ENCODE assay signal across 8 cellular contexts in genomic region chr2:39123436-39123999, GRCh38. TPM values are rescaled to one million over a fixed set of nuclear protein-coding genes. Genes with fewer than 3 reads are reported as not detected.
DNase-seq lines count a peak whose midpoint lies in the region; ATAC-seq and TF ChIP-seq lines count a peak whose summit lies in the region.

No MANE protein-coding gene starts in this region.

- peak overlapping the region; percentile 99 for H2AFZ ChIP-seq in mammary epithelial cell (ENCODE audit: low read depth, low read length)

- no peaks in the 10 kb centered on the region for H3K36me3 Mint-ChIP-seq in mesothelial cell of epicardium

- H3K27ac ChIP-seq in heart left ventricle = peak overlapping the region; percentile 81 to 96 (median 92)
- peak overlapping the region; percentile 93 for H3K27ac ChIP-seq in mammary epithelial cell (ENCODE audit: insufficient read depth, low read depth, low read length)
- peak overlapping the region; percentile 92 to 93 for H3K27ac ChIP-seq in uterus

- H3K4me3 Mint-ChIP-seq in mesothelial cell of epicardium = peak overlapping the region; percentile 87

- H4K20me1 ChIP-seq in mammary epithelial cell (ENCODE audit: insufficient read depth, low read length) = no peaks in the 10 kb centered on the region

- WGBS in heart left ventricle, 4 donors = 62 to 71% (median 66%) methylated on average over 24 to 25 of the region's 25 CpGs
- WGBS in mammary epithelial cell (ENCODE audit: low coverage, missing lambda C conversion rate) = 59% methylated on average over 16 of the region's 25 CpGs

- TF ChIP-seq CTCF in heart left ventricle (IDR thresholded peaks at IDR 0.05) = no peak
- TF ChIP-seq CTCF in mammary epithelial cell (conservative IDR thresholded peaks at IDR 0.05 in 1 of 2, IDR thresholded peaks at IDR 0.05 in 1 of 2; ENCODE audit: extremely low read depth in 1 of 2, insufficient read depth in 1 of 2, low read depth in 1 of 2, low read length in 2 of 2) = no peak
- no peak for TF ChIP-seq CTCF in mesothelial cell of epicardium (IDR thresholded peaks at IDR 0.05; ENCODE audit: unreplicated experiment)
- no peak for TF ChIP-seq CTCF in uterus (IDR thresholded peaks at IDR 0.05)

- TF ChIP-seq POLR2A in heart left ventricle (IDR thresholded peaks at IDR 0.05) = no peak
- no peak for TF ChIP-seq POLR2A in uterus (IDR thresholded peaks at IDR 0.05)

- H3K79me2 ChIP-seq in mammary epithelial cell (ENCODE audit: insufficient read depth, low read length) = peaks cover 31% of the 10 kb centered on the region

- H3K9me3 ChIP-seq in heart left ventricle (no peaks in the 10 kb centered on the region), mammary epithelial cell (replicated peaks; ENCODE audit: insufficient read depth, low read length) (no peaks in the 10 kb centered on the region), uterus (no peaks in the 10 kb centered on the region)

- intact Hi-C loops in heart left ventricle (cut with DNase I) = loop anchor here in 6 of 10 donors (5.0 kb wide), 3 partner anchors 66 to 521 kb away; partner anchors contain the start of gene HNRNPLL (in 1 of the 6)
- intact Hi-C loops in left ventricle myocardium superior (cut with micrococcal nuclease) = no loop called here
- intact Hi-C loops in mammary epithelial cell (cut with micrococcal nuclease) = loop anchor here (10.0 kb wide), 1 partner anchor 249 kb away; the partner anchor contains the start of genes DHX57 and MORN2
- intact Hi-C loops in uterus (cut with DNase I; ENCODE audit: low total_unique reads) = no loop called here

- H3K4me1 ChIP-seq in heart left ventricle = peaks cover 0 to 51% (median 22%) of the 10 kb centered on the region in 12 donors
- H3K4me1 ChIP-seq in mammary epithelial cell (ENCODE audit: insufficient read depth, low read length) = peaks cover 28% of the 10 kb centered on the region
- H3K4me1 ChIP-seq in uterus = peaks cover 0 to 9% of the 10 kb centered on the region in 2 donors

- ATAC-seq in heart left ventricle = no peak
- no peak for ATAC-seq in left ventricle myocardium superior
- no peak for ATAC-seq in GM21528 (IDR thresholded peaks at IDR 0.05; ENCODE audit: low FRiP score, unreplicated experiment)
- no peak for ATAC-seq in activated CD4-positive, CD25-positive, alpha-beta regulatory T cell treated with anti-CD3 and anti-CD28 coated beads, Interleukin-2, amount 50 U/mL, for 24 hours

- CTCF ChIA-PET in mammary epithelial cell (lab: Charles Lee; ENCODE audit: low non-redundant PET) = interaction anchor here (0.6 kb wide), 2 partner anchors 79 to 223 kb away, joined by 3 to 8 read pairs; no protein-coding TSS in a partner anchor

- H3K4me3 ChIP-seq in heart left ventricle (peak overlapping the region; percentile 19 to 94 (median 76)), mammary epithelial cell (replicated peaks in 1 of 3; ENCODE audit: insufficient read depth in 1 of 3, low read depth in 2 of 3, low read length in 3 of 3) (peak overlapping the region; percentile 51 to 97 (median 84)), uterus (peak overlapping the region; percentile 73 to 77)

- DNase-seq in heart left ventricle = no peak
- DNase-seq in left ventricle myocardium superior = no peak
- no peak for DNase-seq in mammary epithelial cell
- DNase-seq in mesothelial cell of epicardium (ENCODE audit: low spot score in 2 of 2, unreplicated experiment in 2 of 2) = no peak
- DNase-seq in uterus = no peak
- DNase-seq in HPDE6-E6E7 (ENCODE audit: extremely low spot score) = no peak

- in situ Hi-C loops in mammary epithelial cell (cut with MboI; ENCODE audit: low sequenced_read_pairs in 2 of 2) = no loop called here

- dilution Hi-C loops in mammary epithelial cell (cut with HindIII; ENCODE audit: low sequenced_read_pairs) = no loop called here

- H3K4me1 Mint-ChIP-seq in mesothelial cell of epicardium = peaks cover 48% of the 10 kb centered on the region

- no peaks in the 10 kb centered on the region for H3K9me3 Mint-ChIP-seq in mesothelial cell of epicardium

- H3K27me3 ChIP-seq in heart left ventricle (no peaks in the 10 kb centered on the region), mammary epithelial cell (ENCODE audit: insufficient read depth, low read length) (no peaks in the 10 kb centered on the region), uterus (no peaks in the 10 kb centered on the region)

- BruUV-seq in mammary epithelial cell (replicated peaks; lab: Mats Ljungman, UMichigan) = no TSS peak

- no peaks in the 10 kb centered on the region for H3K27me3 Mint-ChIP-seq in mesothelial cell of epicardium (ENCODE audit: low read depth)

- H3K27ac Mint-ChIP-seq in mesothelial cell of epicardium = peak overlapping the region; percentile 100

- H3K4me2 ChIP-seq in mammary epithelial cell (ENCODE audit: insufficient read depth, low read depth, low read length) = peak overlapping the region; percentile 80

- peak overlapping the region; percentile 87 for H3K9ac ChIP-seq in mammary epithelial cell (ENCODE audit: insufficient read depth, low read length)

- no peaks in the 10 kb centered on the region for H3K36me3 ChIP-seq in heart left ventricle
- no peaks in the 10 kb centered on the region for H3K36me3 ChIP-seq in mammary epithelial cell (ENCODE audit: insufficient read depth, low read length)
- no peaks in the 10 kb centered on the region for H3K36me3 ChIP-seq in uterus

RNA-seq across cellular contexts. Expression of gene SOS1, which starts 2.7 kb away (rescaled TPM):
- total RNA-seq in heart left ventricle = 10 to 100 TPM; 17.6 to 54.5 (median 29.5) TPM
- 10 to 100 TPM in 1 of 2 donors, 1 to 10 TPM in 1; 4.7 to 12.7 TPM for polyA plus RNA-seq in heart left ventricle
- 26.0 TPM for total RNA-seq in left ventricle myocardium superior
- total RNA-seq in mammary epithelial cell = 10 to 100 TPM; 23.7 to 29.1 TPM
- polyA plus RNA-seq in mammary epithelial cell = 15.1 TPM
- 71.3 TPM for polyA minus RNA-seq in mammary epithelial cell
- 47.6 to 54.5 TPM (median 53.0 TPM) in 3 replicates for total RNA-seq in mesothelial cell of epicardium
- 100 to 1,000 TPM in 1 of 4 donors, 10 to 100 TPM in 3; 13.3 to 107 (median 40.8) TPM for total RNA-seq in uterus

Comparison
In these comparisons a context has a peak if more than half of its experiments do, and no peak if none do; other contexts are left out.
1. intact Hi-C loops: an anchor here in heart left ventricle (5.0 kb wide) and mammary epithelial cell (10.0 kb wide); none called in left ventricle myocardium superior and uterus.